28 cellular contexts compared by ENCODE assay signal in genomic region chr1:32125313-32125712, GRCh38.
"Had no signal": no experiment of that assay in that cellular context is flagged by ENCODE, and none has a peak within 500 bp of the region (broad histone marks: within the 10 kb centered on the region; RNA-seq: fewer than 3 reads in every experiment).

No MANE protein-coding gene starts in this region.

- H3K4me3 ChIP-seq: adrenal gland, ascending aorta, left lung, lung, sigmoid colon, smooth muscle cell, stomach, suprapubic skin, tibial nerve had no signal

- H3K27ac ChIP-seq: adrenal gland, ascending aorta, brain microvascular endothelial cell, left lung, parathyroid adenoma, sigmoid colon, stomach, suprapubic skin, tibial nerve, WERI-Rb-1 had no signal

- H3K36me3 ChIP-seq: adrenal gland, brain microvascular endothelial cell, left lung, sigmoid colon, suprapubic skin had no signal

- ATAC-seq: left lung; stimulated activated memory B cell treated with anti-CD40 and anti-IgM and Interleukin-4, amounts not matched to agents 10 μg/mL and 1 μg/mL and 100 μg/mL, for 72 hours had no signal

- FAIRE-seq: colon, frontal cortex, TTC549, urothelium cell line had no signal

- H2AFZ ChIP-seq: parathyroid adenoma had no signal

- DNase-seq: activated naive CD4-positive, alpha-beta T cell; activated T-cell treated with anti-CD3 and anti-CD28 coated beads, Interleukin-2, amount 50 U/mL, for 1 hour; brain microvascular endothelial cell; effector memory CD4-positive, alpha-beta T cell; hippocampal formation; kidney glomerular epithelial cell; left lung; naive B cell; nucleus accumbens; sigmoid colon; stimulated activated CD4-positive, alpha-beta T cell treated with anti-CD3 and anti-CD28 coated beads, Interleukin-15, amount 100 ng/mL, for 24 hours; stomach; WERI-Rb-1 had no signal

- H3K4me1 ChIP-seq: parathyroid adenoma had no signal

- H3K27me3 ChIP-seq: adrenal gland, ascending aorta, brain microvascular endothelial cell, left lung, sigmoid colon, stomach, suprapubic skin, tibial nerve had no signal

- H3K4me2 ChIP-seq: smooth muscle cell had no signal

- H3K4me3 Mint-ChIP-seq: activated naive CD8-positive, alpha-beta T cell; central memory CD8-positive, alpha-beta T cell; stimulated activated memory B cell treated with anti-CD40 and anti-IgM and Interleukin-4, amounts not matched to agents 10 μg/mL and 1 μg/mL and 100 μg/mL, for 72 hours had no signal

- H3K27ac Mint-ChIP-seq: activated naive CD8-positive, alpha-beta T cell; activated T-helper 2 cell treated with anti-CD3 and anti-CD28 coated beads, Interferon-gamma antibody, Interleukin-2, Interleukin-4, amounts not matched to agents 10 μg/mL and 5 μg/mL and 100 μg/mL, durations not matched to agents 14 hours and 24 hours and 36 hours; stimulated activated memory B cell treated with anti-CD40 and anti-IgM and Interleukin-4, amounts not matched to agents 10 μg/mL and 1 μg/mL and 100 μg/mL, for 72 hours had no signal

- H3K9ac ChIP-seq: parathyroid adenoma had no signal

- H3K36me3 Mint-ChIP-seq: activated naive CD8-positive, alpha-beta T cell; naive B cell had no signal

- H3K9me3 ChIP-seq: adrenal gland, ascending aorta, left lung, sigmoid colon, stomach, suprapubic skin, tibial nerve had no signal

- H3K27me3 Mint-ChIP-seq: activated naive CD8-positive, alpha-beta T cell; central memory CD8-positive, alpha-beta T cell; naive B cell; stimulated activated memory B cell treated with anti-CD40 and anti-IgM and Interleukin-4, amounts not matched to agents 10 μg/mL and 1 μg/mL and 100 μg/mL, for 72 hours had no signal

- H3K9me3 Mint-ChIP-seq: activated T-helper 2 cell treated with anti-CD3 and anti-CD28 coated beads, Interferon-gamma antibody, Interleukin-2, Interleukin-4, amounts not matched to agents 10 μg/mL and 5 μg/mL and 100 μg/mL, durations not matched to agents 14 hours and 24 hours and 36 hours; central memory CD8-positive, alpha-beta T cell; naive B cell; stimulated activated memory B cell treated with anti-CD40 and anti-IgM and Interleukin-4, amounts not matched to agents 10 μg/mL and 1 μg/mL and 100 μg/mL, for 72 hours had no signal
